41 cellular contexts compared by ENCODE assay signal in the genomic region with DNA sequence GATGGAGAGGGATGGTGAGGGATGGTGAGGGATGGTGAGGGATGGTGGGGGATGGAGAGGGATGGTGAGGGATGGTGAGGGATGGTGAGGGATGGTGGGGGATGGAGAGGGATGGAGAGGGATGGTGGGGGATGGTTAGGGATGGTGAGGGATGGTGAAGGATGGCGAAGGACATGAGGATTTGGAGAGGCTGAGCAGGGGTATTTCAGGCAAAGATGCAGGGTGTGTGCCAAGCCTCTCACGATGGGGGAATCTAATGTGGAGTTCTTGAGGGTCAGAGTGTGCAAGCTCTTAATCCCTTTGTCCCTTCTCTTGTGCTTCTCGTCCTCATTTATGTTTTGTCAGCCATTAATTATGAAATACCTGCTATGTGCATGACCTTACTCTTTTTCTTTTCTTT.
"Had no signal": no experiment of that assay in that cellular context is flagged by ENCODE, and none has a peak within 500 bp of the region (broad histone marks: within the 10 kb centered on the region; RNA-seq: fewer than 3 reads in every experiment).

No MANE protein-coding gene starts in this region.

- H3K9me3 Mint-ChIP-seq: activated CD4-positive, alpha-beta memory T cell treated with anti-CD3 and anti-CD28 coated beads, Interleukin-2, amount 10 ng/mL, durations not matched to agents 7 days and 5 days; activated naive CD4-positive, alpha-beta T cell treated with anti-CD3 and anti-CD28 coated beads, Interleukin-2, amount 10 ng/mL, durations not matched to agents 7 days and 5 days; activated naive CD4-positive, alpha-beta T cell treated with anti-CD3 and anti-CD28 coated beads, Interleukin-2, amount 50 U/mL, for 24 hours; activated naive CD8-positive, alpha-beta T cell treated with anti-CD3 and anti-CD28 coated beads, Interleukin-2, amount 10 ng/mL, durations not matched to agents 7 days and 5 days; activated naive CD8-positive, alpha-beta T cell treated with anti-CD3 and anti-CD28 coated beads, Interleukin-2, amount 50 U/mL, for 24 hours; activated T-cell treated with anti-CD3 and anti-CD28 coated beads, Interleukin-2, amount 50 U/mL, for 24 hours; activated T-helper 2 cell treated with anti-CD3 and anti-CD28 coated beads, Interferon-gamma antibody, Interleukin-2, Interleukin-4, amounts not matched to agents 10 μg/mL and 5 μg/mL and 100 μg/mL, durations not matched to agents 14 hours and 24 hours and 36 hours; central memory CD8-positive, alpha-beta T cell; T-helper 1 cell treated with Interleukin-12 subunit alpha and Interleukin-12 subunit beta and Interleukin-4 antibody, amounts not matched to agents 30 μg/mL and 1 μg/mL, for 36 hours; T-helper 2 cell treated with Interferon-gamma antibody and Interleukin-4, amounts not matched to agents 5 μg/mL and 100 μg/mL, for 36 hours; WTC11 had no signal

- H3K4me3 ChIP-seq: ascending aorta, body of pancreas, breast epithelium, cardiac muscle cell had no signal

- H3K9me3 ChIP-seq: ascending aorta, body of pancreas, breast epithelium had no signal

- H3K36me3 ChIP-seq: ascending aorta, brain microvascular endothelial cell, breast epithelium, cardiac muscle cell, WERI-Rb-1 had no signal

- H3K27ac Mint-ChIP-seq: activated CD4-positive, alpha-beta memory T cell treated with anti-CD3 and anti-CD28 coated beads, Interleukin-2, amount 10 ng/mL, durations not matched to agents 7 days and 5 days; activated CD4-positive, alpha-beta T cell treated with anti-CD3 and anti-CD28 coated beads for 36 hours; activated CD4-positive, alpha-beta T cell treated with anti-CD3 and anti-CD28 coated beads, Interleukin-2, amount 10 ng/mL, durations not matched to agents 7 days and 5 days; activated CD8-positive, alpha-beta memory T cell treated with anti-CD3 and anti-CD28 coated beads, Interleukin-2, amount 10 ng/mL, durations not matched to agents 7 days and 5 days; activated CD8-positive, alpha-beta T cell treated with anti-CD3 and anti-CD28 coated beads, Interleukin-2, amount 10 ng/mL, durations not matched to agents 7 days and 5 days; activated naive CD4-positive, alpha-beta T cell treated with anti-CD3 and anti-CD28 coated beads, Interleukin-2, amount 10 ng/mL, durations not matched to agents 7 days and 5 days; activated naive CD4-positive, alpha-beta T cell treated with anti-CD3 and anti-CD28 coated beads, Interleukin-2, amount 50 U/mL, for 24 hours; activated naive CD8-positive, alpha-beta T cell; activated naive CD8-positive, alpha-beta T cell treated with anti-CD3 and anti-CD28 coated beads, Interleukin-2, amount 10 ng/mL, durations not matched to agents 7 days and 5 days; activated naive CD8-positive, alpha-beta T cell treated with anti-CD3 and anti-CD28 coated beads, Interleukin-2, amount 50 U/mL, for 24 hours; activated T-cell treated with anti-CD3 and anti-CD28 coated beads, Interleukin-2, amount 50 U/mL, for 24 hours; activated T-helper 2 cell treated with anti-CD3 and anti-CD28 coated beads, Interferon-gamma antibody, Interleukin-2, Interleukin-4, amounts not matched to agents 10 μg/mL and 5 μg/mL and 100 μg/mL, durations not matched to agents 14 hours and 24 hours and 36 hours; T-helper 1 cell treated with Interleukin-12 subunit alpha and Interleukin-12 subunit beta and Interleukin-4 antibody, amounts not matched to agents 30 μg/mL and 1 μg/mL, for 36 hours; T-helper 2 cell treated with Interferon-gamma antibody and Interleukin-4, amounts not matched to agents 5 μg/mL and 100 μg/mL, for 36 hours; WTC11 had no signal

- FAIRE-seq: TTC549 had no signal

- H3K4me3 Mint-ChIP-seq: activated CD4-positive, alpha-beta memory T cell treated with anti-CD3 and anti-CD28 coated beads, Interleukin-2, amount 10 ng/mL, durations not matched to agents 7 days and 5 days; activated CD4-positive, alpha-beta T cell treated with anti-CD3 and anti-CD28 coated beads for 36 hours; activated CD4-positive, alpha-beta T cell treated with anti-CD3 and anti-CD28 coated beads, Interleukin-2, amount 10 ng/mL, durations not matched to agents 7 days and 5 days; activated CD8-positive, alpha-beta memory T cell treated with anti-CD3 and anti-CD28 coated beads, Interleukin-2, amount 10 ng/mL, durations not matched to agents 7 days and 5 days; activated CD8-positive, alpha-beta T cell treated with anti-CD3 and anti-CD28 coated beads, Interleukin-2, amount 10 ng/mL, durations not matched to agents 7 days and 5 days; activated naive CD4-positive, alpha-beta T cell treated with anti-CD3 and anti-CD28 coated beads, Interleukin-2, amount 10 ng/mL, durations not matched to agents 7 days and 5 days; activated naive CD4-positive, alpha-beta T cell treated with anti-CD3 and anti-CD28 coated beads, Interleukin-2, amount 50 U/mL, for 24 hours; activated naive CD8-positive, alpha-beta T cell; activated naive CD8-positive, alpha-beta T cell treated with anti-CD3 and anti-CD28 coated beads, Interleukin-2, amount 10 ng/mL, durations not matched to agents 7 days and 5 days; activated naive CD8-positive, alpha-beta T cell treated with anti-CD3 and anti-CD28 coated beads, Interleukin-2, amount 50 U/mL, for 24 hours; activated T-cell treated with anti-CD3 and anti-CD28 coated beads, Interleukin-2, amount 50 U/mL, for 24 hours; central memory CD8-positive, alpha-beta T cell; T-helper 1 cell treated with Interleukin-12 subunit alpha and Interleukin-12 subunit beta and Interleukin-4 antibody, amounts not matched to agents 30 μg/mL and 1 μg/mL, for 36 hours; T-helper 2 cell treated with Interferon-gamma antibody and Interleukin-4, amounts not matched to agents 5 μg/mL and 100 μg/mL, for 36 hours; WTC11 had no signal

- DNase-seq: activated CD4-positive, alpha-beta memory T cell treated with anti-CD3 and anti-CD28 coated beads, Interleukin-2, amount 10 ng/mL, durations not matched to agents 7 days and 5 days; activated CD4-positive, alpha-beta T cell treated with anti-CD3 and anti-CD28 coated beads for 1 hour; activated CD4-positive, alpha-beta T cell treated with anti-CD3 and anti-CD28 coated beads for 36 hours; activated CD4-positive, alpha-beta T cell treated with anti-CD3 and anti-CD28 coated beads for 48 hours; activated CD4-positive, alpha-beta T cell treated with anti-CD3 and anti-CD28 coated beads, Interleukin-2, amount 10 ng/mL, durations not matched to agents 7 days and 5 days; activated CD4-positive, alpha-beta T cell treated with anti-CD3 and anti-CD28 coated beads, Interleukin-2, amount 50 U/mL, for 48 hours; activated CD4-positive, CD25-positive, alpha-beta regulatory T cell; activated CD8-positive, alpha-beta memory T cell treated with anti-CD3 and anti-CD28 coated beads for 24 hours; activated CD8-positive, alpha-beta memory T cell treated with anti-CD3 and anti-CD28 coated beads, Interleukin-2, amount 10 ng/mL, durations not matched to agents 7 days and 5 days; activated CD8-positive, alpha-beta memory T cell treated with anti-CD3 and anti-CD28 coated beads, Interleukin-2, amount 50 U/mL, for 48 hours; activated CD8-positive, alpha-beta T cell treated with anti-CD3 and anti-CD28 coated beads, Interleukin-2, amount 10 ng/mL, durations not matched to agents 7 days and 5 days; activated effector memory CD4-positive, alpha-beta T cell treated with Interleukin-2 at 50 U/mL for 16 hours; activated gamma-delta T cell; activated naive CD4-positive, alpha-beta T cell treated with anti-CD3 and anti-CD28 coated beads, Interleukin-2, amount 10 ng/mL, durations not matched to agents 7 days and 5 days; activated naive CD4-positive, alpha-beta T cell treated with Interleukin-2 at 50 U/mL for 16 hours; activated naive CD8-positive, alpha-beta T cell treated with anti-CD3 and anti-CD28 coated beads, Interleukin-2, amount 10 ng/mL, durations not matched to agents 7 days and 5 days; activated naive CD8-positive, alpha-beta T cell treated with anti-CD3 and anti-CD28 coated beads, Interleukin-2, amount 50 U/mL, for 24 hours; activated T-cell treated with anti-CD3 and anti-CD28 coated beads, Interleukin-2, amount 50 U/mL, for 24 hours; activated T-cell treated with anti-CD3 and anti-CD28 coated beads, Interleukin-2, amount 50 U/mL, for 48 hours; amygdala; anterior cingulate cortex; body of pancreas; brain microvascular endothelial cell; caudate nucleus; cerebellar nuclear complex; T-helper 1 cell; T-helper 2 cell; T-helper 9 cell; WERI-Rb-1 had no signal

- H3K27ac ChIP-seq: ascending aorta, brain microvascular endothelial cell, breast epithelium, cardiac muscle cell, WERI-Rb-1 had no signal

- H3K27me3 ChIP-seq: ascending aorta, body of pancreas, brain microvascular endothelial cell, breast epithelium, cardiac muscle cell had no signal

- H3K4me1 Mint-ChIP-seq: activated CD4-positive, alpha-beta T cell treated with anti-CD3 and anti-CD28 coated beads for 36 hours; activated naive CD4-positive, alpha-beta T cell treated with anti-CD3 and anti-CD28 coated beads, Interleukin-2, amount 50 U/mL, for 24 hours had no signal

- ATAC-seq: activated CD4-positive, alpha-beta T cell treated with anti-CD3 and anti-CD28 coated beads for 36 hours; activated CD4-positive, CD25-positive, alpha-beta regulatory T cell treated with anti-CD3 and anti-CD28 coated beads, Interleukin-2, amount 50 U/mL, for 24 hours; activated CD8-positive, alpha-beta memory T cell treated with anti-CD3 and anti-CD28 coated beads, Interleukin-2, amount 10 ng/mL, durations not matched to agents 7 days and 5 days; activated CD8-positive, alpha-beta T cell treated with anti-CD3 and anti-CD28 coated beads, Interleukin-2, amount 10 ng/mL, durations not matched to agents 7 days and 5 days; activated naive CD8-positive, alpha-beta T cell treated with anti-CD3 and anti-CD28 coated beads, Interleukin-2, amount 50 U/mL, for 24 hours; body of pancreas; WTC11 had no signal

- H3K36me3 Mint-ChIP-seq: activated CD8-positive, alpha-beta memory T cell treated with anti-CD3 and anti-CD28 coated beads, Interleukin-2, amount 10 ng/mL, durations not matched to agents 7 days and 5 days; activated naive CD4-positive, alpha-beta T cell treated with anti-CD3 and anti-CD28 coated beads, Interleukin-2, amount 10 ng/mL, durations not matched to agents 7 days and 5 days; activated naive CD4-positive, alpha-beta T cell treated with anti-CD3 and anti-CD28 coated beads, Interleukin-2, amount 50 U/mL, for 24 hours; activated naive CD8-positive, alpha-beta T cell; activated naive CD8-positive, alpha-beta T cell treated with anti-CD3 and anti-CD28 coated beads, Interleukin-2, amount 10 ng/mL, durations not matched to agents 7 days and 5 days; WTC11 had no signal
